In genomic region chr3:129439817-129440647, GRCh38 we compare ENCODE assay signal across 1 cellular context.
TF ChIP-seq lines count a peak whose summit lies in the region.

TSS of gene IFT122 (plus strand) at chr3:129440224. CDS start at chr3:129440331, 107 bp downstream.
TSS of gene MBD4 (minus strand) at chr3:129439948. CDS start at chr3:129439833, 115 bp downstream.

TF ChIP-seq in HepG2, 621 proteins besides CTCF, POLR2A, EP300 and RAD21 (continued from another document and continues in another):
- peak; percentile 11; the same call in 1 of the 2 replicates for TF ChIP-seq HOMEZ (CRISPR knock-in tag; IDR thresholded peaks at IDR 0.05; ENCODE audit: low read depth)
- TF ChIP-seq RFXAP (CRISPR knock-in tag; IDR thresholded peaks at IDR 0.05; ENCODE audit: borderline replicate concordance), result peak; percentile 83; the same call in 1 of the 2 replicates
- TF ChIP-seq ZNF414 (CRISPR knock-in tag; IDR thresholded peaks at IDR 0.05), result peak; percentile 53; the same call in 1 of the 2 replicates
- no peak for TF ChIP-seq MTA3 (CRISPR knock-in tag; IDR thresholded peaks at IDR 0.05)
- 0 out of 2 replicates have a peak, but pooled peaks have one; percentile 25 for TF ChIP-seq POGK (CRISPR knock-in tag; conservative IDR thresholded peaks at IDR 0.05)
- peak; percentile 93 for TF ChIP-seq ZNF687 (CRISPR knock-in tag; IDR thresholded peaks at IDR 0.05)
- TF ChIP-seq MXD1 (CRISPR knock-in tag; IDR thresholded peaks at IDR 0.05), result peak; percentile 63; the same call in 1 of the 2 replicates
- peak; percentile 91; the same call in 1 of the 2 replicates for TF ChIP-seq U2AF2 (IDR thresholded peaks at IDR 0.05; ENCODE audit: low read depth, low read length)
- no peak for TF ChIP-seq SOX6 (IDR thresholded peaks at IDR 0.05)
- peak; percentile 70 for TF ChIP-seq SOX6 (CRISPR knock-in tag; IDR thresholded peaks at IDR 0.05)
- no peak for TF ChIP-seq MLLT10 (CRISPR knock-in tag; IDR thresholded peaks at IDR 0.05)
- TF ChIP-seq ZSCAN29 (CRISPR knock-in tag; conservative IDR thresholded peaks at IDR 0.05), result no peak
- peak; percentile 27; the same call in 1 of the 2 replicates for TF ChIP-seq PAXIP1 (CRISPR knock-in tag; conservative IDR thresholded peaks at IDR 0.05)
- peak; percentile 61; the same call in 1 of the 2 replicates for TF ChIP-seq GFI1 (CRISPR knock-in tag; IDR thresholded peaks at IDR 0.05; ENCODE audit: borderline replicate concordance)
- no peak for TF ChIP-seq DDIT3 (CRISPR knock-in tag; IDR thresholded peaks at IDR 0.05)
- peak; percentile 61; the same call in 1 of the 2 replicates for TF ChIP-seq RFX5 (IDR thresholded peaks at IDR 0.05; ENCODE audit: low read depth, low read length)
- 0 out of 2 replicates have a peak, but pooled peaks have one; percentile 17 for TF ChIP-seq ETV6 (CRISPR knock-in tag; conservative IDR thresholded peaks at IDR 0.05)
- peak; percentile 28; the same call in 1 of the 2 replicates for TF ChIP-seq SP5 (CRISPR knock-in tag; IDR thresholded peaks at IDR 0.05; ENCODE audit: borderline replicate concordance, low read depth)
- no peak for TF ChIP-seq ZNF362 (CRISPR knock-in tag; IDR thresholded peaks at IDR 0.05; ENCODE audit: borderline replicate concordance)
- no peak for TF ChIP-seq ZKSCAN1 (IDR thresholded peaks at IDR 0.05; ENCODE audit: low read length)
- no peak for TF ChIP-seq NONO (IDR thresholded peaks at IDR 0.05)
- peak; percentile 81 for TF ChIP-seq NONO (CRISPR knock-in tag; conservative IDR thresholded peaks at IDR 0.05)
- TF ChIP-seq ZNF24 (IDR thresholded peaks at IDR 0.05), result no peak
- no peak; the same call in 1 of the 2 replicates for TF ChIP-seq ZFP36L2 (CRISPR knock-in tag; IDR thresholded peaks at IDR 0.05)
- TF ChIP-seq ZNF777 (CRISPR knock-in tag; IDR thresholded peaks at IDR 0.05), result peak; percentile 96
- TF ChIP-seq JUN (CRISPR knock-in tag; IDR thresholded peaks at IDR 0.05), result no peak
- TF ChIP-seq NCOA2 (CRISPR knock-in tag; IDR thresholded peaks at IDR 0.05), result peak; percentile 11; the same call in 1 of the 2 replicates
- TF ChIP-seq PITX1 (CRISPR knock-in tag; IDR thresholded peaks at IDR 0.05), result peak; percentile 63; the same call in 1 of the 2 replicates
- no peak for TF ChIP-seq TP53 (CRISPR knock-in tag; conservative IDR thresholded peaks at IDR 0.05)
- TF ChIP-seq TRIM22 (IDR thresholded peaks at IDR 0.05), result no peak
- TF ChIP-seq ZNF75D (CRISPR knock-in tag; IDR thresholded peaks at IDR 0.05; ENCODE audit: borderline replicate concordance), result no peak
- TF ChIP-seq ZNF782 (CRISPR knock-in tag; IDR thresholded peaks at IDR 0.05; ENCODE audit: borderline replicate concordance), result peak; percentile 65; the same call in 1 of the 2 replicates
- peak; percentile 66; the same call in 1 of the 2 replicates for TF ChIP-seq ATAD3A (CRISPR knock-in tag; IDR thresholded peaks at IDR 0.05)
- peak; percentile 51; the same call in 1 of the 2 replicates for TF ChIP-seq ZSCAN25 (CRISPR knock-in tag; IDR thresholded peaks at IDR 0.05)
- peak; percentile 67; the same call in 1 of the 2 replicates for TF ChIP-seq YEATS4 (CRISPR knock-in tag; IDR thresholded peaks at IDR 0.05; ENCODE audit: borderline replicate concordance)
- peak; percentile 91; the same call in 1 of the 2 replicates for TF ChIP-seq ZNF224 (CRISPR knock-in tag; IDR thresholded peaks at IDR 0.05)
- peak; percentile 70; the same call in 1 of the 2 replicates for TF ChIP-seq ZNF230 (CRISPR knock-in tag; IDR thresholded peaks at IDR 0.05)
- TF ChIP-seq ZBTB8A (CRISPR knock-in tag; IDR thresholded peaks at IDR 0.05; ENCODE audit: borderline replicate concordance, low read depth), result 0 out of 2 replicates have a peak, but pooled peaks have one; percentile 40
- TF ChIP-seq ZNF33B (CRISPR knock-in tag; IDR thresholded peaks at IDR 0.05), result peak; percentile 44; the same call in 1 of the 2 replicates
- TF ChIP-seq SIN3A (IDR thresholded peaks at IDR 0.05; ENCODE audit: borderline replicate concordance, low read depth, low read length), result peak; percentile 95; the same call in 1 of the 2 replicates
- TF ChIP-seq ZNF670 (CRISPR knock-in tag; IDR thresholded peaks at IDR 0.05; ENCODE audit: borderline replicate concordance), result no peak
- peak; percentile 99 for TF ChIP-seq ZHX1 (CRISPR knock-in tag; IDR thresholded peaks at IDR 0.05; ENCODE audit: low read depth)
- TF ChIP-seq ZNF567 (CRISPR knock-in tag; IDR thresholded peaks at IDR 0.05; ENCODE audit: borderline replicate concordance), result 0 out of 2 replicates have a peak, but pooled peaks have one; percentile 73
- TF ChIP-seq ZNF121 (CRISPR knock-in tag; IDR thresholded peaks at IDR 0.05), result no peak
- TF ChIP-seq TAF15 (IDR thresholded peaks at IDR 0.05; ENCODE audit: low read depth, low read length, poor library complexity, severe bottlenecking), result peak; percentile 47
- no peak for TF ChIP-seq SRF (IDR thresholded peaks at IDR 0.05; ENCODE audit: low read depth, low read length)
